3 cellular contexts compared by ENCODE assay signal in genomic region chr2:116190684-116191083, GRCh38.
DNase-seq lines count a peak whose midpoint lies in the region; ATAC-seq and TF ChIP-seq lines count a peak whose summit lies in the region.
"Not testable (repeated sequence)": the region's sequence is repeated elsewhere in the genome, so short reads cannot be mapped to it uniquely, and the experiment has no call there.

No MANE protein-coding gene starts in this region.

- H2BK5ac ChIP-seq in mesendoderm (ENCODE audit: low read length) = not testable (repeated sequence)

- not testable (repeated sequence) for H3K27me3 ChIP-seq in endodermal cell (ENCODE audit: control insufficient read depth, insufficient read depth, low read length, poor library complexity, severe bottlenecking); foreskin keratinocyte; mesendoderm (ENCODE audit: insufficient read depth, low read length, poor library complexity)

- peaks cover 45% of the 10 kb centered on the region for H3K9me3 ChIP-seq in endodermal cell (ENCODE audit: control insufficient read depth, low read length)

- not testable (repeated sequence) for H2BK15ac ChIP-seq in mesendoderm (replicated peaks; ENCODE audit: low read depth)

- H3K4me1 ChIP-seq in endodermal cell (ENCODE audit: control insufficient read depth, insufficient read depth, low read length); foreskin keratinocyte; mesendoderm (ENCODE audit: control insufficient read depth, low read depth, low read length): not testable (repeated sequence)

- not testable (repeated sequence) for H2AK5ac ChIP-seq in mesendoderm (ENCODE audit: low read length)

- H3K9ac ChIP-seq in endodermal cell (ENCODE audit: extremely low read depth, low read length, poor library complexity, severe bottlenecking); mesendoderm (ENCODE audit: low read length): not testable (repeated sequence)

- WGBS in endodermal cell (ENCODE audit: insufficient coverage in 1 of 2, insufficient read length in 1 of 2), 2 experiments = 59 to 100% methylated on average over 1 to 2 of the region's 2 CpGs
- WGBS in mesendoderm (ENCODE audit: extremely low coverage, insufficient coverage, low lambda C conversion rate) = no CpG with 5 or more reads among the region's 2 CpGs

- H3K4me3 Mint-ChIP-seq in endodermal cell = not testable (repeated sequence)

- H3K36me3 ChIP-seq in endodermal cell (ENCODE audit: control insufficient read depth, insufficient read depth, low read length); mesendoderm (ENCODE audit: control insufficient read depth, insufficient read depth, low read length): not testable (repeated sequence)

- H4K8ac ChIP-seq in mesendoderm (ENCODE audit: low read depth, low read length) = not testable (repeated sequence)

- H3K18ac ChIP-seq in mesendoderm (ENCODE audit: low read length) = not testable (repeated sequence)

- H3K79me2 ChIP-seq in mesendoderm (ENCODE audit: control insufficient read depth, insufficient read depth, low read length) = not testable (repeated sequence)

- peak overlapping the region; percentile 82 for H3K27ac Mint-ChIP-seq in endodermal cell

- H3K4me1 Mint-ChIP-seq in endodermal cell = peaks cover 11% of the 10 kb centered on the region

- peaks cover 37% of the 10 kb centered on the region for H3K9me3 Mint-ChIP-seq in endodermal cell

- H3K23ac ChIP-seq in mesendoderm (ENCODE audit: low read length) = not testable (repeated sequence)

- H3K79me1 ChIP-seq in mesendoderm (ENCODE audit: low read length) = not testable (repeated sequence)

- ATAC-seq in foreskin keratinocyte = peak; percentile 59

- not testable (repeated sequence) for H3K4me3 ChIP-seq in endodermal cell (ENCODE audit: low read length); mesendoderm (ENCODE audit: low read length)

- H3K56ac ChIP-seq in mesendoderm (ENCODE audit: low read length) = not testable (repeated sequence)

- not testable (repeated sequence) for DNase-seq in endodermal cell, foreskin keratinocyte
- peak; percentile 65 for DNase-seq in mesendoderm

- H3K36me3 Mint-ChIP-seq in endodermal cell (ENCODE audit: low read depth) = peaks cover 51% of the 10 kb centered on the region

- not testable (repeated sequence) for H3K4ac ChIP-seq in mesendoderm (ENCODE audit: low read depth, low read length)

- not testable (repeated sequence) for H4K5ac ChIP-seq in mesendoderm (ENCODE audit: low read length)

- H3K27ac ChIP-seq in endodermal cell (ENCODE audit: low read depth, low read length); foreskin keratinocyte; mesendoderm (ENCODE audit: low read depth, low read length): not testable (repeated sequence)

- not testable (repeated sequence) for TF ChIP-seq CTCF in endodermal cell (conservative IDR thresholded peaks at IDR 0.05); foreskin keratinocyte (conservative IDR thresholded peaks at IDR 0.05)

- not testable (repeated sequence) for H3K4me2 ChIP-seq in mesendoderm (ENCODE audit: low read length)

- H2BK120ac ChIP-seq in mesendoderm (ENCODE audit: low read depth, low read length) = not testable (repeated sequence)

- H3K27me3 Mint-ChIP-seq in endodermal cell (ENCODE audit: insufficient read depth) = not testable (repeated sequence)
